In genomic region chr17:76432712-76433336, GRCh38 we compare ENCODE assay signal across 7 cellular contexts. TPM values are rescaled to one million over a fixed set of nuclear protein-coding genes. Genes with fewer than 3 reads are reported as not detected.
DNase-seq lines count a peak whose midpoint lies in the region; ATAC-seq and TF ChIP-seq lines count a peak whose summit lies in the region.

No MANE protein-coding gene starts in this region.

- no peak overlapping the region for H3K9ac ChIP-seq in Karpas-422 (ENCODE audit: low read length)
- no peak overlapping the region for H3K9ac ChIP-seq in neural progenitor cell

- H3K36me3 Mint-ChIP-seq in chondrocyte (ENCODE audit: low read depth) (peaks cover 2% of the 10 kb centered on the region), neural progenitor cell (peaks cover 16% of the 10 kb centered on the region)

- H3K4me3 ChIP-seq in Karpas-422 (ENCODE audit: low read length) (no peak overlapping the region), neural progenitor cell (no peak overlapping the region), coronary artery (no peak overlapping the region)

- H3K4me1 ChIP-seq in Karpas-422 (ENCODE audit: low read length) (peaks cover 73% of the 10 kb centered on the region), neural progenitor cell (peaks cover 17% of the 10 kb centered on the region)

- H3K4me1 Mint-ChIP-seq in chondrocyte (ENCODE audit: low read depth) (peaks cover 22% of the 10 kb centered on the region), neural progenitor cell (peaks cover 26% of the 10 kb centered on the region)

- H3K9me2 ChIP-seq in Karpas-422 (replicated peaks; ENCODE audit: insufficient read depth, low read length) = no peaks in the 10 kb centered on the region

- H3K27me3 Mint-ChIP-seq in chondrocyte (ENCODE audit: low read depth) (no peaks in the 10 kb centered on the region), neural progenitor cell (ENCODE audit: insufficient read depth, low read depth) (peaks cover 2% of the 10 kb centered on the region)

- no peak for ATAC-seq in GM21381 (IDR thresholded peaks at IDR 0.05; ENCODE audit: unreplicated experiment)

- DNase-seq in ELR (ENCODE audit: low read depth) = peak; percentile 66
- DNase-seq in Karpas-422 = peak; percentile 76
- no peak for DNase-seq in chondrocyte (ENCODE audit: low spot score)
- peak; percentile 24 for DNase-seq in neural progenitor cell (ENCODE audit: low spot score)
- DNase-seq in H4 (ENCODE audit: low spot score) = no peak
- no peak for DNase-seq in coronary artery (ENCODE audit: low spot score)

- H3K27ac Mint-ChIP-seq in chondrocyte (ENCODE audit: unreplicated experiment) (no peak overlapping the region), neural progenitor cell (no peak overlapping the region)

- H2AFZ ChIP-seq in Karpas-422 (ENCODE audit: low read length) (no peak overlapping the region), neural progenitor cell (replicated peaks) (no peak overlapping the region)

- H3K79me2 ChIP-seq in Karpas-422 (ENCODE audit: low read length) = peaks cover 28% of the 10 kb centered on the region
- peaks cover 90% of the 10 kb centered on the region for H3K79me2 ChIP-seq in neural progenitor cell (ENCODE audit: low read depth)

- H3F3A ChIP-seq in neural progenitor cell (ENCODE audit: low read depth) = peaks cover 8% of the 10 kb centered on the region

- H3K4me2 ChIP-seq in Karpas-422 (ENCODE audit: low read depth, low read length, poor library complexity, severe bottlenecking) (peak overlapping the region; percentile 33), neural progenitor cell (no peak overlapping the region)

- H4K20me1 ChIP-seq in Karpas-422 (ENCODE audit: insufficient read depth, low read depth, low read length) (peaks cover 69% of the 10 kb centered on the region), neural progenitor cell (ENCODE audit: low read depth) (peaks cover 88% of the 10 kb centered on the region)

- TF ChIP-seq CTCF in chondrocyte (IDR thresholded peaks at IDR 0.05) (peak; percentile 70), neural progenitor cell (IDR thresholded peaks at IDR 0.05) (peak; percentile 49), coronary artery (IDR thresholded peaks at IDR 0.05) (no peak)

- H3K27me3 ChIP-seq in Karpas-422 (ENCODE audit: low read length) = no peaks in the 10 kb centered on the region
- H3K27me3 ChIP-seq in neural progenitor cell = no peaks in the 10 kb centered on the region

- H3K36me3 ChIP-seq in Karpas-422 (ENCODE audit: insufficient read depth, low read length) (no peaks in the 10 kb centered on the region), neural progenitor cell (no peaks in the 10 kb centered on the region)

- no peak overlapping the region for H3K27ac ChIP-seq in Karpas-422 (ENCODE audit: low read length)
- H3K27ac ChIP-seq in neural progenitor cell = no peak overlapping the region
- H3K27ac ChIP-seq in coronary artery = no peak overlapping the region

- H3K9me3 Mint-ChIP-seq in chondrocyte (ENCODE audit: low read depth) (no peaks in the 10 kb centered on the region), neural progenitor cell (peaks cover 2% of the 10 kb centered on the region)

- H3K9me3 ChIP-seq in Karpas-422 (ENCODE audit: low read length) (no peaks in the 10 kb centered on the region), neural progenitor cell (ENCODE audit: low read depth) (no peaks in the 10 kb centered on the region)

- no peak overlapping the region for H3K4me3 Mint-ChIP-seq in chondrocyte (ENCODE audit: unreplicated experiment)
- no peak overlapping the region for H3K4me3 Mint-ChIP-seq in neural progenitor cell

RNA-seq across cellular contexts. Expression of gene UBE2O, which starts 20.1 kb away (rescaled TPM):
- total RNA-seq in Karpas-422 (2014; rRNA removed; shearing (Covaris generic); ENCODE audit: low replicate concordance) = 10.5 and 19.9 TPM in 2 replicates
- total RNA-seq in chondrocyte (20.0 to 22.1 TPM (median 22.0 TPM) in 3 replicates), neural progenitor cell (ENCODE audit: low replicate concordance) (20.6 and 46.6 TPM in 2 replicates)
- 14.7 and 16.2 TPM in 2 replicates for total RNA-seq in H4 (2014; rRNA removed; shearing (Covaris generic))

RNA-seq across cellular contexts. Expression of gene AANAT, which starts 34.6 kb away (rescaled TPM):
- total RNA-seq in Karpas-422 (2014; rRNA removed; shearing (Covaris generic); ENCODE audit: low replicate concordance) = not detected in 2 replicates
- not detected in 3 replicates for total RNA-seq in chondrocyte
- not detected in 2 replicates for total RNA-seq in neural progenitor cell (ENCODE audit: low replicate concordance)
- total RNA-seq in H4 (2014; rRNA removed; shearing (Covaris generic)) = not detected in 2 replicates

RNA-seq across cellular contexts. Expression of gene SPHK1, which starts 48.4 kb away (rescaled TPM):
- 0.67 and 3.9 TPM in 2 replicates for total RNA-seq in Karpas-422 (2014; rRNA removed; shearing (Covaris generic); ENCODE audit: low replicate concordance)
- total RNA-seq in chondrocyte = 5.8 to 12.8 TPM (median 12.7 TPM) in 3 replicates
- 1.3 and 1.9 TPM in 2 replicates for total RNA-seq in neural progenitor cell (ENCODE audit: low replicate concordance)
- total RNA-seq in H4 (2014; rRNA removed; shearing (Covaris generic)) = 7.8 and 9.2 TPM in 2 replicates

Comparison
In these comparisons a context has a peak if more than half of its experiments do, and no peak if none do; other contexts are left out.
1. DNase-seq: peak in ELR (single experiment), Karpas-422 (single experiment) and neural progenitor cell (single experiment); none in chondrocyte (single experiment), H4 (single experiment) and coronary artery (single experiment).